ENCODE assay signal across 8 cellular contexts in the genomic region with DNA sequence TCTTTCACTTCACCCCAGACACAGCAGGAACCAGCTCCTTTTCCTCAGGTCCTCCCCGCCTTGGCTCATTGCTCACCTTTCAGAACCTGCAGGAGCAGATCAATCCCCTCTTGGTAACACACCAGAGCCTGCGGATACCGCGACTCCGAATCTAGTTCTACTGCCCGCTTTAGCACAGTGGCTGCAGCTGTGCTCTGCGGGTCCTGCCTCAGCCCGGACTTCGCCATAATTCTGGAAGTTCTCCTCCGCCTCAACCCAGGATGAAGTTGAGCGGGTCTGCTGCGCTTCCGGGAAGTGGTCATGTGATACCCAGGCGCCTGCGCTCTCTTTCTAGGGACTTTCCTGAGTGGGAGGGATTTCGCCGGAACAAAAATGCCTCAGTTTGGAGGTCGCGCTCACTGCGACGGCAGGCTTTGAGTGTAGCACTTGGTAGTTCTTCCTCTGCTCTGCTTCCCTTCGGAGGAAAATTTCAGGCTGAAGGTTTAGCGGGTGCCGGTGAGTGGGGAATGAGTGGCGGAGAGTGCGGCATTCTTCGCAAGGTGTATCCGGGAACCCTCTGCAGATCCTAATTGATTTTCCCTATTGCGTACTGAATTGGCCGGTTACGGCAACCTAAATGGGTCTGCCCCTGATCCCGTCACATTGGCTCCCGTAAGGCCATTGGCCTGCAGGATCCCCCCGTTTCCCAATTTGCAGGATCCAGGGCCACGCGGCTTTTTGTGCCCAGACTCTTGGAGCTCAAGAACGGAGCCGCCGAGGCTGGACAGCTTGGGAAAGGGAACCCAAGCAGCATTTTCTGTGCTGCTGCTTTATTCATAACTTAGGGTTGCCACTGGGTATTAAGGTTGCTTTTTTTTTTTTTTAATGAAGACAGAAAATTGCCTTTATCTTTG. TPM values are rescaled to one million over a fixed set of nuclear protein-coding genes. Genes with fewer than 3 reads are reported as not detected.
A peak's percentile ranks its signal among the peaks of the same experiment; 100 is the strongest.
DNase-seq lines count a peak whose midpoint lies in the region; ATAC-seq, FAIRE-seq and TF ChIP-seq lines count a peak whose summit lies in the region.

A gene (minus strand): TSS at position 304 of the 893 bp plus-strand sequence. CDS start 77 bp downstream, at position 227.
A gene (plus strand): TSS at position 430 of the 893 bp plus-strand sequence. CDS start 5,020 bp downstream, outside the sequence.

- peak; percentile 78 for FAIRE-seq in HepG2 (lab: Jason Lieb, UNC)

- peak within 1 kb of the TSS; percentile 68 to 84 (median 84) for H3K4me3 ChIP-seq in HepG2 (replicated peaks in 1 of 3; ENCODE audit: insufficient read depth in 1 of 3, low read depth in 2 of 3, low read length in 3 of 3)

- H3K27ac Mint-ChIP-seq in CD14-positive monocyte = peak within 1 kb of the TSS; percentile 96 to 99 (median 98)

- intact Hi-C loops in CD14-positive monocyte (cut with micrococcal nuclease) = loop anchor here (1.0 to 10.0 kb wide), 4 partner anchors 152 to 574 kb away; a partner anchor contains a TSS
- intact Hi-C loops in HepG2 (cut with micrococcal nuclease; ENCODE audit: unreplicated experiment) = loop anchor here (1.0 to 10.0 kb wide), 6 partner anchors 26 to 314 kb away; a partner anchor contains a TSS

- H2AFZ ChIP-seq in HepG2 (ENCODE audit: low read length) = peak within 1 kb of the TSS; percentile 66

- TF ChIP-seq POLR2A in HepG2 (IDR thresholded peaks at IDR 0.05; ENCODE audit: insufficient read depth in 1 of 2, low read depth in 2 of 2, low read length in 2 of 2) = peak; percentile 95 to 99

- peak within 1 kb of the TSS; percentile 83 for H3K4me2 ChIP-seq in HepG2 (ENCODE audit: low read depth, low read length)

- H3K4me1 ChIP-seq in HepG2 (ENCODE audit: insufficient read depth, low read length) = peaks cover 46% of the 10 kb centered on the region

- peaks cover 0 to 1% (median 0%) of the 10 kb centered on the region in 3 donors for H3K27me3 Mint-ChIP-seq in CD14-positive monocyte (ENCODE audit: low read depth in 3 of 3)

- H3K36me3 Mint-ChIP-seq in CD14-positive monocyte = peaks cover 2 to 6% of the 10 kb centered on the region in 2 donors

- CTCF ChIA-PET in HepG2 (lab: Yijun Ruan, JAX; ENCODE audit: low intra/inter-chr PET ratio, low total read pairs) = no interaction called here

- TF ChIP-seq RAD21 in HepG2 (CRISPR knock-in tag; IDR thresholded peaks at IDR 0.05) = no peak; the same call in none of the 2 replicates

- TF ChIP-seq EP300 in HepG2 (IDR thresholded peaks at IDR 0.05; ENCODE audit: low read depth in 2 of 2, low read length in 2 of 2) (peak; percentile 47 to 72), HepG2 (CRISPR knock-in tag; IDR thresholded peaks at IDR 0.05; ENCODE audit: borderline replicate concordance) (peak; percentile 42; the same call in 1 of the 2 replicates)

- no peaks in the 10 kb centered on the region for H3K9me3 Mint-ChIP-seq in CD14-positive monocyte

- H3K4me1 Mint-ChIP-seq in CD14-positive monocyte = peaks cover 48% of the 10 kb centered on the region

- POLR2A ChIA-PET in HepG2 (lab: Yijun Ruan, JAX) = interaction anchor here (0.6 to 3.4 kb wide), 12 partner anchors 9 to 310 kb away, joined by 3 to 103 read pairs (median 4); a partner anchor contains a TSS

- no peaks in the 10 kb centered on the region for H4K20me1 ChIP-seq in HepG2 (ENCODE audit: insufficient read depth, low read length)

- under 1% methylated on average over 36 of the region's 39 CpGs for WGBS in HepG2 (ENCODE audit: low lambda C conversion rate)

- H3K4me3 Mint-ChIP-seq in CD14-positive monocyte = peak within 1 kb of the TSS; percentile 97 to 100

- DNase-seq in CD14-positive monocyte (ENCODE audit: low spot score) (peak; percentile 93), NCI-H82 (lab: John Stamatoyannopoulos, UW) (peak; percentile 97), dermis microvascular lymphatic vessel endothelial cell (ENCODE audit: low read depth in 2 of 2) (peak; percentile 96 to 97), HepG2 (ENCODE audit: low spot score) (peak; percentile 97)
- peak; percentile 84 to 90 for DNase-seq in activated CD4-positive, alpha-beta T cell treated with anti-CD3 and anti-CD28 coated beads, Interleukin-2, amount 50 U/mL, for 48 hours
- peak; percentile 83 for DNase-seq in stimulated activated CD4-positive, alpha-beta T cell treated with anti-CD3 and anti-CD28 coated beads, Interleukin-4, amount 100 ng/mL, for 1 hour

- no peak for TF ChIP-seq CTCF in CD14-positive monocyte (IDR thresholded peaks at IDR 0.05)
- peak; percentile 33; the same call in 1 of the 2 replicates for TF ChIP-seq CTCF in HepG2 (CRISPR knock-in tag; IDR thresholded peaks at IDR 0.05)

- peak; percentile 92 for ATAC-seq in GM19397 (IDR thresholded peaks at IDR 0.05; ENCODE audit: unreplicated experiment)
- peak; percentile 91 for ATAC-seq in HG03571 (IDR thresholded peaks at IDR 0.05; ENCODE audit: unreplicated experiment)
- peak; percentile 91 for ATAC-seq in HepG2

- H3K9ac ChIP-seq in HepG2 (ENCODE audit: insufficient read depth, low read depth, low read length) = peak within 1 kb of the TSS; percentile 82

- in situ Hi-C loops in HepG2 (cut with HindIII; ENCODE audit: extremely low pct_ligation_motif_present, low pct_unique_long_range_greater_than_20kb) = loop anchor here (5.0 kb wide), 1 partner anchor 156 kb away; a partner anchor contains a TSS

- H3K27ac ChIP-seq in HepG2 (ENCODE audit: extremely low read length, insufficient read depth, low read length) = peak within 1 kb of the TSS; percentile 83

- TSS peak; percentile 82 for BruUV-seq in HepG2 (replicated peaks; lab: Mats Ljungman, UMichigan)

- H3K27me3 ChIP-seq in HepG2 (ENCODE audit: control insufficient read depth in 1 of 2, insufficient read depth in 2 of 2, low read length in 2 of 2) = no peaks in the 10 kb centered on the region; a peak in 1 of 5 replicates

- H3K79me2 ChIP-seq in HepG2 (ENCODE audit: insufficient read depth, low read length) = peaks cover 61% of the 10 kb centered on the region

- no peaks in the 10 kb centered on the region for H3K9me3 ChIP-seq in HepG2 (ENCODE audit: low read length)

- H3K36me3 ChIP-seq in HepG2 (replicated peaks in 1 of 2; ENCODE audit: control insufficient read depth in 1 of 2, insufficient read depth in 2 of 2, low read length in 2 of 2) = no peaks in the 10 kb centered on the region

TF ChIP-seq in HepG2, 621 proteins besides CTCF, POLR2A, EP300 and RAD21 (continues in another document):
- TF ChIP-seq ZNF333 (CRISPR knock-in tag; IDR thresholded peaks at IDR 0.05; ENCODE audit: borderline replicate concordance) = no peak
- TF ChIP-seq NKX3-1 (CRISPR knock-in tag; IDR thresholded peaks at IDR 0.05) = peak; percentile 96; the same call in 1 of the 2 replicates

RNA-seq across cellular contexts. Expression of the first gene that starts in this region (rescaled TPM):
- polyA plus RNA-seq in CD14-positive monocyte = 10 to 100 TPM; 24.9 to 33.8 TPM
- total RNA-seq in dermis microvascular lymphatic vessel endothelial cell = 12.3 and 14.2 TPM in 2 replicates
- 43.7 and 48.7 TPM in 2 replicates for total RNA-seq in HepG2 (2016; rRNA removed; fragmentation: Illumina TruSeq; extraction: Trizol)
- total RNA-seq in HepG2 (2016; cell fraction: cytosol; rRNA removed; fragmentation: Illumina TruSeq; extraction: Trizol; ENCODE audit: low read depth) = 16.7 and 17.7 TPM in 2 replicates
- total RNA-seq in HepG2 (2016; cell fraction: insoluble cytoplasmic fraction; rRNA removed; fragmentation: Illumina TruSeq; extraction: Trizol) = 47.1 and 56.1 TPM in 2 replicates
- total RNA-seq in HepG2 (2016; cell fraction: membrane; rRNA removed; fragmentation: Illumina TruSeq; extraction: Trizol) = 10.0 and 11.2 TPM in 2 replicates
- 48.2 and 51.9 TPM in 2 replicates for total RNA-seq in HepG2 (2016; cell fraction: nucleus; rRNA removed; fragmentation: Illumina TruSeq; extraction: Trizol)
- polyA plus RNA-seq in HepG2 (2011; rRNA removed) = 14.2 and 17.8 TPM in 2 replicates
- polyA plus RNA-seq in HepG2 (2011; cell fraction: cytosol; rRNA removed) = 5.6 and 6.8 TPM in 2 replicates
- polyA plus RNA-seq in HepG2 (2011; cell fraction: nucleus; rRNA removed) = 18.8 and 23.1 TPM in 2 replicates
- 24.4 and 29.1 TPM in 2 replicates for polyA plus RNA-seq in HepG2 (2012)
- polyA plus RNA-seq in HepG2 (2016; cell fraction: cytosol; fragmentation: Illumina TruSeq; extraction: Trizol; ENCODE audit: low read depth) = 5.8 and 6.8 TPM in 2 replicates
- polyA plus RNA-seq in HepG2 (2016; cell fraction: insoluble cytoplasmic fraction; fragmentation: Illumina TruSeq; extraction: Trizol; ENCODE audit: low read depth) = 49.7 and 57.4 TPM in 2 replicates
- polyA plus RNA-seq in HepG2 (2016; cell fraction: membrane; fragmentation: Illumina TruSeq; extraction: Trizol; ENCODE audit: low read depth) = 6.6 and 6.9 TPM in 2 replicates
- 93.6 and 98.1 TPM in 2 replicates for polyA plus RNA-seq in HepG2 (2016; cell fraction: nucleus; fragmentation: Illumina TruSeq; extraction: Trizol; ENCODE audit: insufficient read depth, low read depth)
- 4.0 and 8.1 TPM in 2 replicates for polyA minus RNA-seq in HepG2 (2011; rRNA and poly(A)+ RNA removed; ENCODE audit: low replicate concordance)
- 5.5 and 8.8 TPM in 2 replicates for polyA minus RNA-seq in HepG2 (2011; cell fraction: cytosol; rRNA and poly(A)+ RNA removed)
- polyA minus RNA-seq in HepG2 (2011; cell fraction: nucleus; rRNA and poly(A)+ RNA removed) = 15.3 and 19.8 TPM in 2 replicates

RNA-seq across cellular contexts. Expression of the second gene that starts in this region (rescaled TPM):
- polyA plus RNA-seq in CD14-positive monocyte (10 to 100 TPM in 1 of 2 donors, 1 to 10 TPM in 1; 9.7 to 14.2 TPM), HepG2 (2011; rRNA removed) (25.6 and 30.2 TPM in 2 replicates)
- total RNA-seq in dermis microvascular lymphatic vessel endothelial cell (27.2 and 32.1 TPM in 2 replicates), HepG2 (2016; rRNA removed; fragmentation: Illumina TruSeq; extraction: Trizol) (75.3 and 118 TPM in 2 replicates)
- 37.6 and 38.1 TPM in 2 replicates for total RNA-seq in HepG2 (2016; cell fraction: cytosol; rRNA removed; fragmentation: Illumina TruSeq; extraction: Trizol; ENCODE audit: low read depth)
- 74.1 and 127 TPM in 2 replicates for total RNA-seq in HepG2 (2016; cell fraction: insoluble cytoplasmic fraction; rRNA removed; fragmentation: Illumina TruSeq; extraction: Trizol)
- 49.8 and 50.0 TPM in 2 replicates for total RNA-seq in HepG2 (2016; cell fraction: membrane; rRNA removed; fragmentation: Illumina TruSeq; extraction: Trizol)
- total RNA-seq in HepG2 (2016; cell fraction: nucleus; rRNA removed; fragmentation: Illumina TruSeq; extraction: Trizol) = 31.1 and 32.7 TPM in 2 replicates
- polyA plus RNA-seq in HepG2 (2011; cell fraction: cytosol; rRNA removed) = 17.9 and 23.0 TPM in 2 replicates
- polyA plus RNA-seq in HepG2 (2011; cell fraction: nucleus; rRNA removed) = 8.1 and 9.4 TPM in 2 replicates
- polyA plus RNA-seq in HepG2 (2012) = 36.4 and 47.7 TPM in 2 replicates
- 16.2 and 16.7 TPM in 2 replicates for polyA plus RNA-seq in HepG2 (2016; cell fraction: cytosol; fragmentation: Illumina TruSeq; extraction: Trizol; ENCODE audit: low read depth)
- polyA plus RNA-seq in HepG2 (2016; cell fraction: insoluble cytoplasmic fraction; fragmentation: Illumina TruSeq; extraction: Trizol; ENCODE audit: low read depth) = 117 and 132 TPM in 2 replicates
- polyA plus RNA-seq in HepG2 (2016; cell fraction: membrane; fragmentation: Illumina TruSeq; extraction: Trizol; ENCODE audit: low read depth) = 34.6 and 37.9 TPM in 2 replicates
- polyA plus RNA-seq in HepG2 (2016; cell fraction: nucleus; fragmentation: Illumina TruSeq; extraction: Trizol; ENCODE audit: insufficient read depth, low read depth) = 48.4 and 48.8 TPM in 2 replicates
- 17.1 and 26.1 TPM in 2 replicates for polyA minus RNA-seq in HepG2 (2011; rRNA and poly(A)+ RNA removed; ENCODE audit: low replicate concordance)
- polyA minus RNA-seq in HepG2 (2011; cell fraction: cytosol; rRNA and poly(A)+ RNA removed) = 20.8 and 22.9 TPM in 2 replicates
- polyA minus RNA-seq in HepG2 (2011; cell fraction: nucleus; rRNA and poly(A)+ RNA removed) = 18.3 and 25.4 TPM in 2 replicates

Comparison
In these comparisons a context has a peak if more than half of its experiments do, and no peak if none do; other contexts are left out.
1. Peak in every context shown above with its lines: DNase-seq, ATAC-seq, H3K4me3 ChIP-seq and H3K27ac ChIP-seq.